ENCODE assay signal across 23 cellular contexts in genomic region chr17:73160980-73161630, GRCh38. TPM values are rescaled to one million over a fixed set of nuclear protein-coding genes. Genes with fewer than 3 reads are reported as not detected.
A peak's percentile ranks its signal among the peaks of the same experiment; 100 is the strongest.
DNase-seq lines count a peak whose midpoint lies in the region; ATAC-seq, FAIRE-seq and TF ChIP-seq lines count a peak whose summit lies in the region.
"Had no signal": no experiment of that assay in that cellular context is flagged by ENCODE, and none has a peak within 500 bp of the region (broad histone marks: within the 10 kb centered on the region; RNA-seq: fewer than 3 reads in every experiment).

No MANE protein-coding gene starts in this region.

- H3K27ac Mint-ChIP-seq in MCF 10A (ENCODE audit: low read depth, unreplicated experiment), result no peak overlapping the region

- TF ChIP-seq POLR2A in HepG2 (IDR thresholded peaks at IDR 0.05; ENCODE audit: insufficient read depth in 1 of 2, low read depth in 2 of 2, low read length in 2 of 2), result no peak
- TF ChIP-seq POLR2A in right lobe of liver (IDR thresholded peaks at IDR 0.05), result no peak

- H3K36me3 Mint-ChIP-seq in MCF 10A (ENCODE audit: insufficient read depth, unreplicated experiment), result no peaks in the 10 kb centered on the region

- peaks cover 54% of the 10 kb centered on the region for H3K4me1 ChIP-seq in HepG2 (ENCODE audit: insufficient read depth, low read length)
- H3K4me1 ChIP-seq in right lobe of liver, result peaks cover 0 to 19% (median 0%) of the 10 kb centered on the region in 4 donors
- H3K4me1 ChIP-seq in ectodermal cell (ENCODE audit: control insufficient read depth, insufficient read depth, low read length), result peaks cover 34% of the 10 kb centered on the region

- H3K9me3 ChIP-seq in HepG2 (ENCODE audit: low read length) (no peaks in the 10 kb centered on the region), right lobe of liver (no peaks in the 10 kb centered on the region), ectodermal cell (ENCODE audit: control insufficient read depth, low read length) (no peaks in the 10 kb centered on the region)

- H3K79me2 ChIP-seq in HepG2 (ENCODE audit: insufficient read depth, low read length), result no peaks in the 10 kb centered on the region

- H3K27me3 Mint-ChIP-seq in MCF 10A (ENCODE audit: insufficient read depth, unreplicated experiment), result peaks cover 67% of the 10 kb centered on the region

- H3K4me2 ChIP-seq in HepG2 (ENCODE audit: low read depth, low read length), result no peak overlapping the region

- H3K27ac ChIP-seq in HepG2 (ENCODE audit: extremely low read length, insufficient read depth, low read length), result no peak overlapping the region
- H3K27ac ChIP-seq in right lobe of liver, result no peak overlapping the region
- H3K27ac ChIP-seq in ectodermal cell (ENCODE audit: insufficient read depth, low read depth, low read length, poor library complexity, severe bottlenecking), result peak overlapping the region; percentile 32
- H3K27ac ChIP-seq: SK-N-MC had no signal

- in situ Hi-C loops in HepG2 (cut with HindIII; ENCODE audit: extremely low pct_ligation_motif_present, low pct_unique_long_range_greater_than_20kb), result no loop called here

- no peak overlapping the region for H2AFZ ChIP-seq in HepG2 (ENCODE audit: low read length)

- 5% methylated on average over 3 of the region's 3 CpGs for WGBS in HepG2 (ENCODE audit: low lambda C conversion rate)
- 25% methylated on average over 2 of the region's 3 CpGs for WGBS in right lobe of liver (ENCODE audit: insufficient coverage, low coverage, low lambda C conversion rate, missing lambda C conversion rate)
- WGBS in ectodermal cell, 2 experiments, result 13 to 32% methylated on average over 2 to 3 of the region's 3 CpGs

- BruUV-seq in HepG2 (replicated peaks; lab: Mats Ljungman, UMichigan), result no TSS peak
- BruUV-seq in MCF 10A (replicated peaks; lab: Mats Ljungman, UMichigan), result no TSS peak

- H4K20me1 ChIP-seq in HepG2 (ENCODE audit: insufficient read depth, low read length), result peaks cover 4% of the 10 kb centered on the region; the same call in 1 of the 2 replicates

- H3K4me3 ChIP-seq in HepG2 (replicated peaks in 1 of 3; ENCODE audit: insufficient read depth in 1 of 3, low read depth in 2 of 3, low read length in 3 of 3), result no peak overlapping the region
- H3K4me3 ChIP-seq in right lobe of liver, result no peak overlapping the region
- no peak overlapping the region for H3K4me3 ChIP-seq in ectodermal cell (ENCODE audit: insufficient read depth, low read depth, low read length)
- H3K4me3 ChIP-seq: SK-N-MC had no signal

- peaks cover 29 to 82% of the 10 kb centered on the region in 2 experiments for H3K27me3 ChIP-seq in HepG2 (ENCODE audit: control insufficient read depth in 1 of 2, insufficient read depth in 2 of 2, low read length in 2 of 2)
- H3K27me3 ChIP-seq in right lobe of liver, result no peaks in the 10 kb centered on the region
- peaks cover 37% of the 10 kb centered on the region for H3K27me3 ChIP-seq in ectodermal cell (ENCODE audit: control insufficient read depth, insufficient read depth, low read length, poor library complexity, severe bottlenecking)

- DNase-seq in NCI-H1417 (lab: John Stamatoyannopoulos, UW), result peak in 2 of 3 experiments; percentile 56 to 76
- DNase-seq in NCI-H1417 treated with DMSO at 0.1 percent for 48 hours (lab: John Stamatoyannopoulos, UW), result no peak
- no peak for DNase-seq in HepG2 (ENCODE audit: low spot score)
- DNase-seq in right lobe of liver, result no peak
- peak; percentile 23 for DNase-seq in retina
- no peak for DNase-seq in MCF 10A (ENCODE audit: unreplicated experiment)
- DNase-seq: 8988T, ACHN, DMS53, KBM-7, MM.1S, NCI-H2029, NCI-H446 treated with DMSO at 0.1 percent for 48 hours, NCI-H526, SIG-M5 had no signal

- H3K4me1 Mint-ChIP-seq in MCF 10A (ENCODE audit: insufficient read depth, unreplicated experiment), result no peaks in the 10 kb centered on the region

- H3K4me3 Mint-ChIP-seq in MCF 10A (ENCODE audit: unreplicated experiment), result no peak overlapping the region

- CTCF ChIA-PET in HepG2 (lab: Yijun Ruan, JAX; ENCODE audit: low intra/inter-chr PET ratio, low total read pairs), result no interaction called here
- CTCF ChIA-PET in MCF 10A (lab: Yijun Ruan, JAX), result no interaction called here

- H3K36me3 ChIP-seq in HepG2 (replicated peaks in 1 of 2; ENCODE audit: control insufficient read depth in 1 of 2, insufficient read depth in 2 of 2, low read length in 2 of 2) (no peaks in the 10 kb centered on the region), right lobe of liver (no peaks in the 10 kb centered on the region), ectodermal cell (ENCODE audit: control insufficient read depth, insufficient read depth, low read length) (no peaks in the 10 kb centered on the region)

- intact Hi-C loops in HepG2 (cut with micrococcal nuclease; ENCODE audit: unreplicated experiment), result no loop called here
- intact Hi-C loops in right lobe of liver (cut with DNase I), result no loop called here
- intact Hi-C loops in MCF 10A (cut with micrococcal nuclease), result no loop called here

- H3K9ac ChIP-seq in HepG2 (ENCODE audit: insufficient read depth, low read depth, low read length), result no peak overlapping the region

- ATAC-seq in HepG2, result no peak
- ATAC-seq in right lobe of liver, result no peak
- ATAC-seq in GM19395 (IDR thresholded peaks at IDR 0.05; ENCODE audit: unreplicated experiment), result no peak

- TF ChIP-seq EP300 in HepG2 (IDR thresholded peaks at IDR 0.05; ENCODE audit: low read depth in 2 of 2, low read length in 2 of 2) (no peak), HepG2 (CRISPR knock-in tag; IDR thresholded peaks at IDR 0.05; ENCODE audit: borderline replicate concordance) (no peak)

- no peaks in the 10 kb centered on the region for H3K9me3 Mint-ChIP-seq in MCF 10A (ENCODE audit: unreplicated experiment)

- no peak for FAIRE-seq in HepG2 (lab: Jason Lieb, UNC)
- FAIRE-seq: G401.6, H54, RCC 7860 had no signal

- TF ChIP-seq RAD21 in HepG2 (CRISPR knock-in tag; IDR thresholded peaks at IDR 0.05), result no peak

- POLR2A ChIA-PET in HepG2 (lab: Yijun Ruan, JAX) (interaction anchor here (0.6 kb wide), 1 partner anchor 202 kb away, joined by 3 read pairs; no protein-coding TSS in a partner anchor), MCF 10A (lab: Yijun Ruan, JAX) (no interaction called here)

- no peak for TF ChIP-seq CTCF in HepG2 (CRISPR knock-in tag; IDR thresholded peaks at IDR 0.05)
- TF ChIP-seq CTCF in right lobe of liver (IDR thresholded peaks at IDR 0.05), result no peak
- TF ChIP-seq CTCF in MCF 10A (IDR thresholded peaks at IDR 0.05; ENCODE audit: unreplicated experiment), result no peak

RNA-seq across cellular contexts. Expression of gene SSTR2, which starts 3.7 kb away (rescaled TPM):
- not detected in 2 replicates for total RNA-seq in HepG2 (2016; rRNA removed; fragmentation: Illumina TruSeq; extraction: Trizol)
- not detected in 2 replicates for total RNA-seq in HepG2 (2016; cell fraction: cytosol; rRNA removed; fragmentation: Illumina TruSeq; extraction: Trizol; ENCODE audit: low read depth)
- 0.04 TPM in 1 of 2 replicates, not detected in the other for total RNA-seq in HepG2 (2016; cell fraction: insoluble cytoplasmic fraction; rRNA removed; fragmentation: Illumina TruSeq; extraction: Trizol)
- 0.03 TPM in 1 of 2 replicates, not detected in the other for total RNA-seq in HepG2 (2016; cell fraction: membrane; rRNA removed; fragmentation: Illumina TruSeq; extraction: Trizol)
- not detected in 2 replicates for total RNA-seq in HepG2 (2016; cell fraction: nucleus; rRNA removed; fragmentation: Illumina TruSeq; extraction: Trizol)
- polyA plus RNA-seq in HepG2 (2011; rRNA removed), result 0.01 and 0.04 TPM in 2 replicates
- polyA plus RNA-seq in HepG2 (2011; cell fraction: cytosol; rRNA removed), result 0.05 TPM in 2 replicates
- polyA plus RNA-seq in HepG2 (2011; cell fraction: nucleus; rRNA removed), result 0.03 TPM in 2 replicates
- 0.03 and 0.21 TPM in 2 replicates for polyA plus RNA-seq in HepG2 (2012)
- polyA plus RNA-seq in HepG2 (2016; cell fraction: cytosol; fragmentation: Illumina TruSeq; extraction: Trizol; ENCODE audit: low read depth), result 0.02 TPM in 1 of 2 replicates, not detected in the other
- polyA plus RNA-seq in HepG2 (2016; cell fraction: insoluble cytoplasmic fraction; fragmentation: Illumina TruSeq; extraction: Trizol; ENCODE audit: low read depth), result not detected in 2 replicates
- 0.02 TPM in 1 of 2 replicates, not detected in the other for polyA plus RNA-seq in HepG2 (2016; cell fraction: membrane; fragmentation: Illumina TruSeq; extraction: Trizol; ENCODE audit: low read depth)
- not detected in 2 replicates for polyA plus RNA-seq in HepG2 (2016; cell fraction: nucleus; fragmentation: Illumina TruSeq; extraction: Trizol; ENCODE audit: insufficient read depth, low read depth)
- 0.07 and 0.14 TPM in 2 replicates for polyA minus RNA-seq in HepG2 (2011; rRNA and poly(A)+ RNA removed; ENCODE audit: low replicate concordance)
- polyA minus RNA-seq in HepG2 (2011; cell fraction: cytosol; rRNA and poly(A)+ RNA removed), result not detected in 2 replicates
- polyA minus RNA-seq in HepG2 (2011; cell fraction: nucleus; rRNA and poly(A)+ RNA removed), result under 0.01 and 0.12 TPM in 2 replicates
- total RNA-seq in right lobe of liver, result 1 to 10 TPM in 1 of 6 experiments, under 1 TPM in 5; 0.12 to 1.2 (median 0.51) TPM
- polyA plus RNA-seq in ectodermal cell (2013, experiment 1 of 4), result 1.2 TPM
- polyA plus RNA-seq in ectodermal cell (2013, experiment 2 of 4), result 1.1 TPM
- 1.7 TPM for polyA plus RNA-seq in ectodermal cell (2013, experiment 3 of 4)
- polyA plus RNA-seq in ectodermal cell (2013, experiment 4 of 4), result 2.7 TPM
- not detected in 2 replicates for total RNA-seq in MCF 10A (2022)
- total RNA-seq: HT-29 had no signal
- polyA plus RNA-seq: BJ had no signal

RNA-seq across cellular contexts. Expression of gene COG1, which starts 31.8 kb away (rescaled TPM):
- 30.4 and 36.6 TPM in 2 replicates for total RNA-seq in HepG2 (2016; rRNA removed; fragmentation: Illumina TruSeq; extraction: Trizol)
- 31.1 and 36.5 TPM in 2 replicates for total RNA-seq in HepG2 (2016; cell fraction: cytosol; rRNA removed; fragmentation: Illumina TruSeq; extraction: Trizol; ENCODE audit: low read depth)
- 27.8 and 35.5 TPM in 2 replicates for total RNA-seq in HepG2 (2016; cell fraction: insoluble cytoplasmic fraction; rRNA removed; fragmentation: Illumina TruSeq; extraction: Trizol)
- 23.1 and 24.1 TPM in 2 replicates for total RNA-seq in HepG2 (2016; cell fraction: membrane; rRNA removed; fragmentation: Illumina TruSeq; extraction: Trizol)
- total RNA-seq in HepG2 (2016; cell fraction: nucleus; rRNA removed; fragmentation: Illumina TruSeq; extraction: Trizol), result 30.5 and 33.6 TPM in 2 replicates
- polyA plus RNA-seq in HepG2 (2011; rRNA removed), result 39.7 and 42.4 TPM in 2 replicates
- polyA plus RNA-seq in HepG2 (2011; cell fraction: cytosol; rRNA removed), result 17.6 and 17.9 TPM in 2 replicates
- 109 and 125 TPM in 2 replicates for polyA plus RNA-seq in HepG2 (2011; cell fraction: nucleus; rRNA removed)
- polyA plus RNA-seq in HepG2 (2012), result 39.9 and 40.8 TPM in 2 replicates
- polyA plus RNA-seq in HepG2 (2016; cell fraction: cytosol; fragmentation: Illumina TruSeq; extraction: Trizol; ENCODE audit: low read depth), result 7.6 and 9.4 TPM in 2 replicates
- 29.1 and 39.8 TPM in 2 replicates for polyA plus RNA-seq in HepG2 (2016; cell fraction: insoluble cytoplasmic fraction; fragmentation: Illumina TruSeq; extraction: Trizol; ENCODE audit: low read depth)
- 12.3 and 15.1 TPM in 2 replicates for polyA plus RNA-seq in HepG2 (2016; cell fraction: membrane; fragmentation: Illumina TruSeq; extraction: Trizol; ENCODE audit: low read depth)
- 67.3 and 73.0 TPM in 2 replicates for polyA plus RNA-seq in HepG2 (2016; cell fraction: nucleus; fragmentation: Illumina TruSeq; extraction: Trizol; ENCODE audit: insufficient read depth, low read depth)
- 29.1 and 63.0 TPM in 2 replicates for polyA minus RNA-seq in HepG2 (2011; rRNA and poly(A)+ RNA removed; ENCODE audit: low replicate concordance)
- polyA minus RNA-seq in HepG2 (2011; cell fraction: cytosol; rRNA and poly(A)+ RNA removed), result 21.6 and 22.3 TPM in 2 replicates
- 95.8 and 106 TPM in 2 replicates for polyA minus RNA-seq in HepG2 (2011; cell fraction: nucleus; rRNA and poly(A)+ RNA removed)
- 10 to 100 TPM; 10.5 to 24.7 (median 16.9) TPM for total RNA-seq in right lobe of liver
- 22.4 TPM for polyA plus RNA-seq in ectodermal cell (2013, experiment 1 of 4)
- polyA plus RNA-seq in ectodermal cell (2013, experiment 2 of 4), result 33.2 TPM
- 21.9 TPM for polyA plus RNA-seq in ectodermal cell (2013, experiment 3 of 4)
- 24.4 TPM for polyA plus RNA-seq in ectodermal cell (2013, experiment 4 of 4)
- total RNA-seq in MCF 10A (2022), result 37.0 and 42.8 TPM in 2 replicates

Comparison
In these comparisons a context has a peak if more than half of its experiments do, and no peak if none do; other contexts are left out.
1. DNase-seq: peak in NCI-H1417 (2 of 3) and retina (single experiment); none in NCI-H1417 treated with DMSO at 0.1 percent for 48 hours (single experiment), HepG2 (single experiment), right lobe of liver (0 of 3) and MCF 10A (single experiment).